8 cellular contexts compared by ENCODE assay signal in the genomic region with DNA sequence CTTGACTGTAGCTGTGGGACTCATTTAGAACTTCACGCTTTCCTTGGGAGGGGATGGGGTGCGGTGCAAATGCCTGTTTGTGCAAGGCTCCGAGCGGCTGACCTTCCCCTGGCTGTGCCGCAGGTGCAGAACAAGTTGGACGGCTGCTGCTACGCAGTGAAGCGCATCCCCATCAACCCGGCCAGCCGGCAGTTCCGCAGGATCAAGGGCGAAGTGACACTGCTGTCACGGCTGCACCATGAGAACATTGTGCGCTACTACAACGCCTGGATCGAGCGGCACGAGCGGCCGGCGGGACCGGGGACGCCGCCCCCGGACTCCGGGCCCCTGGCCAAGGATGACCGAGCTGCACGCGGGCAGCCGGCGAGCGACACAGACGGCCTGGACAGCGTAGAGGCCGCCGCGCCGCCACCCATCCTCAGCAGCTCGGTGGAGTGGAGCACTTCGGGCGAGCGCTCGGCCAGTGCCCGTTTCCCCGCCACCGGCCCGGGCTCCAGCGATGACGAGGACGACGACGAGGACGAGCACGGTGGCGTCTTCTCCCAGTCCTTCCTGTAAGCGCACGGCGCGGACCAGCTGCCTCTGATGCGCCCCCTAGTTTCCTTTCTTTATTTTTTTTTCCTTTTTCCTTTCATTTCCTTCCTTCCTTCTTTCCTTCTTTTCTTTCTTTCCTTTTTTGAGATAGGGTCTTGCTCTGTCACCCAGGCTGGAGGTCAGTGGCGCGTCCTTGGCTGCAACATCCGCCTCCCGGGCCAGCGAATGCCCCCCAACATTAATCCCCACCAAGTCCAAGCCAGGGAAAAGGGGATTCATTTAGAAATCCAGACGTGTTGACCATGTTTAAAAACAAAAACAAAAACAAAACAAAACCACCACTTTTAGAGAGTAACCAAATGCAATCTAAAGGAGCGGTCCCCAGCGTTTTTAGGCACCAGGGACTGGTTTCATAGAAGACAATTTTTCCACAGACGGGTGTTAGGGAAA. TPM values are rescaled to one million over a fixed set of nuclear protein-coding genes. Genes with fewer than 3 reads are reported as not detected.
DNase-seq lines count a peak whose midpoint lies in the region; ATAC-seq and TF ChIP-seq lines count a peak whose summit lies in the region.

No MANE protein-coding gene starts in this region.

- H3K27ac Mint-ChIP-seq in naive thymus-derived CD4-positive, alpha-beta T cell = peak overlapping the region in 1 of 9 donors; percentile 56

- H3K9me3 Mint-ChIP-seq in naive thymus-derived CD4-positive, alpha-beta T cell = no peaks in the 10 kb centered on the region

- TF ChIP-seq CTCF in GM10248 (IDR thresholded peaks at IDR 0.05; ENCODE audit: control extremely low read depth, extremely low read depth, low read depth, missing control alignments) (no peak), choroid plexus epithelial cell (conservative IDR thresholded peaks at IDR 0.05; ENCODE audit: low read depth, low read length) (peak; percentile 53)

- H3K27me3 ChIP-seq in naive thymus-derived CD4-positive, alpha-beta T cell (ENCODE audit: control insufficient read depth in 2 of 2, insufficient read depth in 2 of 2, low read length in 2 of 2) = no peaks in the 10 kb centered on the region

- no peaks in the 10 kb centered on the region for H3K9me3 ChIP-seq in naive thymus-derived CD4-positive, alpha-beta T cell (ENCODE audit: control insufficient read depth in 2 of 3, low read length in 3 of 3)

- H3K4me3 ChIP-seq in choroid plexus epithelial cell (ENCODE audit: low read depth, low read length) (peak overlapping the region; percentile 66), skin epidermis (peak overlapping the region; percentile 30 to 57 (median 46))
- no peak overlapping the region for H3K4me3 ChIP-seq in naive thymus-derived CD4-positive, alpha-beta T cell (ENCODE audit: low read length)

- no peaks in the 10 kb centered on the region for H3K4me1 Mint-ChIP-seq in naive thymus-derived CD4-positive, alpha-beta T cell

- H3K27me3 Mint-ChIP-seq in naive thymus-derived CD4-positive, alpha-beta T cell = no peaks in the 10 kb centered on the region

- POLR2A ChIA-PET in GM10248 (lab: Yijun Ruan, JAX) = no interaction called here
- POLR2A ChIA-PET in naive thymus-derived CD4-positive, alpha-beta T cell (lab: Charles Lee) = no interaction called here

- ATAC-seq in GM21576 (IDR thresholded peaks at IDR 0.05; ENCODE audit: unreplicated experiment) (no peak), HG03175 (IDR thresholded peaks at IDR 0.05; ENCODE audit: unreplicated experiment) (no peak)
- no peak for ATAC-seq in naive thymus-derived CD4-positive, alpha-beta T cell

- peaks cover 11 to 59% (median 23%) of the 10 kb centered on the region in 5 donors for H3K36me3 Mint-ChIP-seq in naive thymus-derived CD4-positive, alpha-beta T cell

- H3K4me3 Mint-ChIP-seq in naive thymus-derived CD4-positive, alpha-beta T cell = peak overlapping the region in 4 of 10 donors; percentile 19 to 61 (median 42)

- DNase-seq in GM10248 (ENCODE audit: extremely low spot score) (peak; percentile 49), NCI-H774 (lab: John Stamatoyannopoulos, UW) (peak; percentile 48), choroid plexus epithelial cell (ENCODE audit: low read depth) (peak; percentile 51), iris pigment epithelial cell (ENCODE audit: low read depth) (peak; percentile 56)
- DNase-seq in naive thymus-derived CD4-positive, alpha-beta T cell = no peak

- peaks cover 0 to 35% (median 0%) of the 10 kb centered on the region in 3 experiments for H3K36me3 ChIP-seq in naive thymus-derived CD4-positive, alpha-beta T cell (ENCODE audit: control insufficient read depth in 2 of 3, insufficient read depth in 3 of 3, low read length in 3 of 3)

- CTCF ChIA-PET in GM10248 (lab: Yijun Ruan, JAX) = no interaction called here
- CTCF ChIA-PET in naive thymus-derived CD4-positive, alpha-beta T cell (lab: Charles Lee) = no interaction called here

- no peaks in the 10 kb centered on the region for H3K4me1 ChIP-seq in naive thymus-derived CD4-positive, alpha-beta T cell (ENCODE audit: control insufficient read depth in 2 of 2, insufficient read depth in 2 of 2, low read length in 2 of 2)

- H3K27ac ChIP-seq in skin epidermis = peak overlapping the region in 19 of 21 experiments; percentile 4 to 84 (median 68)
- H3K27ac ChIP-seq in naive thymus-derived CD4-positive, alpha-beta T cell (ENCODE audit: low read depth, low read length) = no peak overlapping the region

- intact Hi-C loops in naive thymus-derived CD4-positive, alpha-beta T cell (cut with micrococcal nuclease) = loop anchor here in 1 of 2 donors (1.0 kb wide), 1 partner anchor 290 kb away; no protein-coding TSS in a partner anchor

RNA-seq across cellular contexts. Expression of a gene that starts 42.7 kb away (rescaled TPM):
- 10 to 100 TPM; 14.9 to 34.7 (median 15.5) TPM for total RNA-seq in naive thymus-derived CD4-positive, alpha-beta T cell
- 10 to 100 TPM; 12.7 to 21.1 TPM for polyA plus RNA-seq in naive thymus-derived CD4-positive, alpha-beta T cell

RNA-seq across cellular contexts. Expression of a gene that starts 56.5 kb away (rescaled TPM):
- total RNA-seq in naive thymus-derived CD4-positive, alpha-beta T cell = under 1 TPM in 1 of 5 experiments, not detected in 4; 0.07 TPM
- polyA plus RNA-seq in naive thymus-derived CD4-positive, alpha-beta T cell = not detected

Comparison
In these comparisons a context has a peak if more than half of its experiments do, and no peak if none do; other contexts are left out.
1. DNase-seq: peak in GM10248 (single experiment), NCI-H774 (single experiment), choroid plexus epithelial cell (single experiment) and iris pigment epithelial cell (single experiment); none in naive thymus-derived CD4-positive, alpha-beta T cell (0 of 9).